ENCODE assay signal across 1 cellular context in the genomic region with DNA sequence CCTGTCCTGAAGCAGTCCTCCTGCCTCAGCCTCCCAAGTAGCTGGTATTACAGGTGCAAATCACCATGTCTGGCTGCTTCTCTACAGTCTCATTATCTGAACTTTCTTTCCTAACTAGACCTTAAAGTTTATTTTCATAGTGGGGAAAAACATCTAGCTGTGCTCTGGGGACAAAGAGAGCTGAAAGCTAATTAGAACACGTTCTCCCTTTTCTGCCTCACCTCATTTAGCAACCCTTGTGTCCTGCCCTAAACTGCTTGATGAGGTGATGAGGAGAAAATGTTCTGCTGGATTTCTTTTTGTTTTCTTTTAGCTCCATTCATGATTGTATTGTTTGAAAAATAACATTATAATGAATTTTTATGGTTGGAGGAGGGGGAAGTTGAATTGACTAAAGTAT.
TF ChIP-seq lines count a peak whose summit lies in the region.

No MANE protein-coding gene starts in this region.

TF ChIP-seq in IMR-90, 13 proteins besides CTCF, POLR2A, EP300 and RAD21:
- TF ChIP-seq RFX5 (IDR thresholded peaks at IDR 0.05; ENCODE audit: low read depth, low read length) (no peak), SMC3 (IDR thresholded peaks at IDR 0.05; ENCODE audit: low read depth, low read length) (no peak), BHLHE40 (IDR thresholded peaks at IDR 0.05; ENCODE audit: low read depth, low read length) (no peak), FOS (IDR thresholded peaks at IDR 0.05; ENCODE audit: low read depth, low read length) (no peak), MAFK (IDR thresholded peaks at IDR 0.05; ENCODE audit: low read depth, low read length) (no peak), NFE2L2 (IDR thresholded peaks at IDR 0.05; ENCODE audit: low read depth, low read length) (no peak), CHD1 (IDR thresholded peaks at IDR 0.05; ENCODE audit: low read depth, low read length) (no peak), RCOR1 (IDR thresholded peaks at IDR 0.05; ENCODE audit: insufficient replicate concordance, low read length) (no peak), MAZ (IDR thresholded peaks at IDR 0.05; ENCODE audit: borderline replicate concordance, low read depth, low read length) (no peak), MXI1 (IDR thresholded peaks at IDR 0.05; ENCODE audit: borderline replicate concordance, low read depth, low read length) (no peak), CEBPB (IDR thresholded peaks at IDR 0.05; ENCODE audit: low read depth, low read length) (no peak)
- TF ChIP-seq, protein P1, sequence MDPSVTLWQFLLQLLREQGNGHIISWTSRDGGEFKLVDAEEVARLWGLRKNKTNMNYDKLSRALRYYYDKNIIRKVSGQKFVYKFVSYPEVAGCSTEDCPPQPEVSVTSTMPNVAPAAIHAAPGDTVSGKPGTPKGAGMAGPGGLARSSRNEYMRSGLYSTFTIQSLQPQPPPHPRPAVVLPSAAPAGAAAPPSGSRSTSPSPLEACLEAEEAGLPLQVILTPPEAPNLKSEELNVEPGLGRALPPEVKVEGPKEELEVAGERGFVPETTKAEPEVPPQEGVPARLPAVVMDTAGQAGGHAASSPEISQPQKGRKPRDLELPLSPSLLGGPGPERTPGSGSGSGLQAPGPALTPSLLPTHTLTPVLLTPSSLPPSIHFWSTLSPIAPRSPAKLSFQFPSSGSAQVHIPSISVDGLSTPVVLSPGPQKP (IDR thresholded peaks at IDR 0.05; ENCODE audit: borderline replicate concordance, low read depth, low read length), result no peak
- TF ChIP-seq, protein P2, sequence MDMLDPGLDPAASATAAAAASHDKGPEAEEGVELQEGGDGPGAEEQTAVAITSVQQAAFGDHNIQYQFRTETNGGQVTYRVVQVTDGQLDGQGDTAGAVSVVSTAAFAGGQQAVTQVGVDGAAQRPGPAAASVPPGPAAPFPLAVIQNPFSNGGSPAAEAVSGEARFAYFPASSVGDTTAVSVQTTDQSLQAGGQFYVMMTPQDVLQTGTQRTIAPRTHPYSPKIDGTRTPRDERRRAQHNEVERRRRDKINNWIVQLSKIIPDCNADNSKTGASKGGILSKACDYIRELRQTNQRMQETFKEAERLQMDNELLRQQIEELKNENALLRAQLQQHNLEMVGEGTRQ (IDR thresholded peaks at IDR 0.05; ENCODE audit: low read depth, low read length), result no peak
